Comparison of ENCODE assay signal across 23 cellular contexts in the genomic region with DNA sequence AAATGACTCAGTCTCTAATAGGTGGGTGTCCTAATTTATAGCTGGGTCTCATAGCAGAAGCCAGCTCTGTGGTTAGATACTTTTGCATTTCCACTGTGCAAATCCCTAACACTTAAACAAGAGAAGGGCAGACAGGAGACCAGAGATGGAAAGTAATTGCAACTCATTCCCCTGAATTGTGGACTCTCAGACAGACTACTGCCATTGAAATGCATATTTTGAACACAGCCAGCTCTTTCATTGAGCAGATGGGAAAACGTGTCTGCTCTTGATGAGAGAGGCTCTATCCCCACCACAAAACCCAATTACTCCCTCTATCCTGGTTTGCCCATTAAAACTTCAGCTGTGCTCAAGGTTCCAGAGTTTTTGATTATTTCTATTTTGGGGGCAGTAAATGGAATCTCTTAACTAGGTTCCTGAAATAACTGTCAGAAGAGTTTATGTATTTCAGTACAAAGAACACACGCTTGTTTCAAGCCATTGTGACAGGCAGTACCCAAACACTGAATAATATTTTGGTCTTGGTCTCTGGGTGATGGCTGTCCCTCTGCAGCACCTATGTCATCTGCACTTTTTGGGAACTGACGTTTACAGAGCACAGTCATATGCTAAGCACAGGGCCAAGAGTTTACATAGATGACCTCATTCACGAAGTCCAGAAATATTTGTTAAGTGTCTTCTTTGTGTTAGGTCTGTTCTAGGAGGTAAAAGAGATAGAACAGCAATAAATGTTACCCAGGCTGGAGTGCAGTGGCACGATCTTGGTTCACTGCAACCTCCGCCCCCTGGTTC. TPM values are rescaled to one million over a fixed set of nuclear protein-coding genes. Genes with fewer than 3 reads are reported as not detected.
DNase-seq lines count a peak whose midpoint lies in the region; ATAC-seq and TF ChIP-seq lines count a peak whose summit lies in the region.
"Had no signal": no experiment of that assay in that cellular context is flagged by ENCODE, and none has a peak within 500 bp of the region (broad histone marks: within the 10 kb centered on the region; RNA-seq: fewer than 3 reads in every experiment).

No MANE protein-coding gene starts in this region.

- H3K4me3 ChIP-seq in HEK293 (ENCODE audit: low read depth, low read length), result no peak overlapping the region
- H3K4me3 ChIP-seq in mesenchymal stem cell (ENCODE audit: insufficient read depth in 1 of 2, low read depth in 1 of 2, low read length in 2 of 2), result no peak overlapping the region
- H3K4me3 ChIP-seq: thyroid gland had no signal

- H2AK5ac ChIP-seq in mesenchymal stem cell (ENCODE audit: low read length, severe bottlenecking), result no peak overlapping the region

- H3K27ac ChIP-seq in C4-2B (peak overlapping the region; percentile 12; the same call in 1 of the 2 replicates), HEK293 (ENCODE audit: extremely low read depth, low read depth, low read length) (no peak overlapping the region), mesenchymal stem cell (ENCODE audit: low read length, poor library complexity, severe bottlenecking) (no peak overlapping the region)
- H3K27ac ChIP-seq: foreskin keratinocyte, thyroid gland had no signal

- no peak overlapping the region for H4K91ac ChIP-seq in mesenchymal stem cell (ENCODE audit: low read length)

- H3K36me3 ChIP-seq in HEK293 (ENCODE audit: control insufficient read depth in 2 of 2, insufficient read depth in 1 of 2, low read length in 2 of 2) (peaks cover 0 to 38% of the 10 kb centered on the region in 2 experiments; a peak in 2 of 3 replicates), mesenchymal stem cell (ENCODE audit: control insufficient read depth in 1 of 2, insufficient read depth in 2 of 2, low read depth in 1 of 2, low read length in 2 of 2) (peaks cover 23 to 33% of the 10 kb centered on the region in 2 experiments)
- H3K36me3 ChIP-seq: thyroid gland had no signal

- 80% methylated on average over 5 of the region's 6 CpGs for WGBS in mesenchymal stem cell

- H3K4me1 ChIP-seq in HEK293 (ENCODE audit: control insufficient read depth, insufficient read depth, low read length) (0 out of 2 replicates have a peak, but pooled peaks cover 3% of the 10 kb centered on the region), mesenchymal stem cell (ENCODE audit: control insufficient read depth, insufficient read depth, low read depth, low read length) (peaks cover 4% of the 10 kb centered on the region)
- H3K4me1 ChIP-seq: foreskin keratinocyte, thyroid gland had no signal

- H3K27me3 ChIP-seq in mesenchymal stem cell (ENCODE audit: control insufficient read depth in 1 of 2, insufficient read depth in 1 of 2, low read length in 2 of 2), result no peaks in the 10 kb centered on the region
- H3K27me3 ChIP-seq: foreskin keratinocyte, thyroid gland had no signal

- TF ChIP-seq CTCF in C4-2B (conservative IDR thresholded peaks at IDR 0.05) (no peak), HEK293 (tag by site-specific recombination; IDR thresholded peaks at IDR 0.05) (no peak)

- H2BK120ac ChIP-seq in mesenchymal stem cell (ENCODE audit: low read depth, low read length), result no peak overlapping the region

- DNase-seq in mesenchymal stem cell, result peak; percentile 32
- no peak for DNase-seq in NCI-H2171 treated with DMSO at 0.1 percent for 48 hours (lab: John Stamatoyannopoulos, UW)
- DNase-seq: activated CD4-positive, alpha-beta T cell treated with anti-CD3 and anti-CD28 coated beads for 36 hours; activated effector memory CD4-positive, alpha-beta T cell treated with anti-CD3 and anti-CD28 coated beads, Interleukin-2, amount 50 U/mL, for 16 hours; amygdala; cerebellar nuclear complex; DMS79 treated with DMSO at 0.1 percent for 48 hours; effector memory CD8-positive, alpha-beta T cell; foreskin keratinocyte; MV-4-11; NCI-H2081 treated with DMSO at 0.1 percent for 48 hours; NCI-H69; SK-N-SH; stimulated activated naive B cell treated with anti-CD40 and anti-IgM and Interleukin-4, amounts not matched to agents 10 μg/mL and 1 μg/mL and 100 μg/mL, for 72 hours; thyroid gland had no signal

- POLR2A ChIA-PET in HEK293 (lab: Yijun Ruan, JAX), result interaction anchor here (0.6 kb wide), 2 partner anchors 10 to 118 kb away, joined by 4 to 8 read pairs; no protein-coding TSS in a partner anchor

- H3K23ac ChIP-seq in mesenchymal stem cell (ENCODE audit: low read length in 2 of 2), result no peak overlapping the region

- H3K4me2 ChIP-seq in mesenchymal stem cell (ENCODE audit: low read length, poor library complexity, severe bottlenecking), result no peak overlapping the region
- H3K4me2 ChIP-seq: SK-N-SH had no signal

- H3K9me3 ChIP-seq in HEK293 (ENCODE audit: control insufficient read depth, insufficient read depth, low read depth, low read length) (no peaks in the 10 kb centered on the region), mesenchymal stem cell (ENCODE audit: control insufficient read depth, low read length) (peaks cover 7% of the 10 kb centered on the region)
- H3K9me3 ChIP-seq: SK-N-SH, thyroid gland had no signal

- H3K9ac ChIP-seq in mesenchymal stem cell (ENCODE audit: low read length), result no peak overlapping the region
- H3K9ac ChIP-seq: SK-N-SH had no signal

- CTCF ChIA-PET in HEK293 (lab: Yijun Ruan, JAX), result interaction anchor here (0.6 to 0.7 kb wide), 2 partner anchors 43 to 513 kb away, joined by 3 read pairs; no protein-coding TSS in a partner anchor

- H4K8ac ChIP-seq in mesenchymal stem cell (ENCODE audit: low read length), result no peak overlapping the region

- H3K14ac ChIP-seq in mesenchymal stem cell (ENCODE audit: low read length in 2 of 2), result no peak overlapping the region

- no peak overlapping the region for H3K18ac ChIP-seq in mesenchymal stem cell (ENCODE audit: low read depth in 1 of 2, low read length in 2 of 2)

- no peak overlapping the region for H2BK12ac ChIP-seq in mesenchymal stem cell (ENCODE audit: low read length in 2 of 2)

- H2BK15ac ChIP-seq in mesenchymal stem cell (ENCODE audit: low read depth, poor library complexity, severe bottlenecking), result no peak overlapping the region

- ATAC-seq in esophagus mucosa, result peak; percentile 42
- ATAC-seq in GM21381 (IDR thresholded peaks at IDR 0.05; ENCODE audit: unreplicated experiment), result no peak
- no peak for ATAC-seq in HG03139 (IDR thresholded peaks at IDR 0.05; ENCODE audit: unreplicated experiment)
- no peak for ATAC-seq in HG03571 (IDR thresholded peaks at IDR 0.05; ENCODE audit: unreplicated experiment)
- ATAC-seq: effector memory CD8-positive, alpha-beta T cell; foreskin keratinocyte; stimulated activated naive B cell treated with anti-CD40 and anti-IgM and Interleukin-4, amounts not matched to agents 10 μg/mL and 1 μg/mL and 100 μg/mL, for 72 hours had no signal

- H2BK5ac ChIP-seq in mesenchymal stem cell (ENCODE audit: low read depth, low read length, poor library complexity, severe bottlenecking), result no peak overlapping the region

- H3K4ac ChIP-seq in mesenchymal stem cell (ENCODE audit: low read depth in 1 of 2, low read length in 2 of 2), result no peak overlapping the region

- no peak overlapping the region for H2AFZ ChIP-seq in mesenchymal stem cell (ENCODE audit: low read depth, low read length)

- no peaks in the 10 kb centered on the region for H3K79me1 ChIP-seq in mesenchymal stem cell (replicated peaks; ENCODE audit: low read length, poor library complexity, severe bottlenecking)

TF ChIP-seq in HEK293, 187 proteins besides CTCF, POLR2A, EP300 and RAD21 (continues in another document):
- TF ChIP-seq ZBTB20 (tag by site-specific recombination; IDR thresholded peaks at IDR 0.05), result peak; percentile 60; the same call in 1 of the 2 replicates
- no peak for TF ChIP-seq ZNF404 (tag by site-specific recombination; IDR thresholded peaks at IDR 0.05)
- no peak for TF ChIP-seq ZNF664 (tag by site-specific recombination; IDR thresholded peaks at IDR 0.05)
- no peak for TF ChIP-seq OVOL3 (tag by site-specific recombination; IDR thresholded peaks at IDR 0.05)
- TF ChIP-seq ZNF488 (tag by site-specific recombination; IDR thresholded peaks at IDR 0.05), result no peak
- no peak for TF ChIP-seq BCL11B (tag by site-specific recombination; IDR thresholded peaks at IDR 0.05; ENCODE audit: low read depth)
- peak; percentile 45 for TF ChIP-seq PRDM10 (tag by site-specific recombination; IDR thresholded peaks at IDR 0.05)

RNA-seq across cellular contexts. Expression of gene FAM227A, which starts 41.7 kb away (rescaled TPM):
- total RNA-seq in esophagus mucosa, result 0.72 TPM
- polyA plus RNA-seq in mesenchymal stem cell (2013, experiment 1 of 2), result 1.1 TPM
- 0.56 TPM for polyA plus RNA-seq in mesenchymal stem cell (2013, experiment 2 of 2)
- polyA plus RNA-seq: CD14-positive monocyte had no signal

RNA-seq across cellular contexts. Expression of gene CBY1, which starts 41.9 kb away (rescaled TPM):
- 18.4 TPM for total RNA-seq in esophagus mucosa
- 32.4 TPM for polyA plus RNA-seq in mesenchymal stem cell (2013, experiment 1 of 2)
- polyA plus RNA-seq in mesenchymal stem cell (2013, experiment 2 of 2), result 32.0 TPM

RNA-seq across cellular contexts. Expression of gene DMC1, which starts 44.5 kb away (rescaled TPM):
- total RNA-seq in esophagus mucosa, result 1.1 TPM
- 0.77 TPM for polyA plus RNA-seq in mesenchymal stem cell (2013, experiment 1 of 2)
- 0.81 TPM for polyA plus RNA-seq in mesenchymal stem cell (2013, experiment 2 of 2)
- polyA plus RNA-seq: CD14-positive monocyte, neural cell, SK-N-SH had no signal
